Comparison of ENCODE assay signal across 8 cellular contexts in genomic region chr4:1167244-1167949, GRCh38. TPM values are rescaled to one million over a fixed set of nuclear protein-coding genes. Genes with fewer than 3 reads are reported as not detected.
A peak's percentile ranks its signal among the peaks of the same experiment; 100 is the strongest.
DNase-seq lines count a peak whose midpoint lies in the region; ATAC-seq and TF ChIP-seq lines count a peak whose summit lies in the region.

No MANE protein-coding gene starts in this region.

- no peaks in the 10 kb centered on the region for H3K9me3 ChIP-seq in hepatocyte (ENCODE audit: low read depth)

- peak overlapping the region; percentile 90 for H3K4me2 ChIP-seq in hepatocyte

- peaks cover 25% of the 10 kb centered on the region for H3K27me3 ChIP-seq in hepatocyte

- H3K4me3 ChIP-seq in hepatocyte, result no peak overlapping the region

- WGBS in hepatocyte (ENCODE audit: low lambda C conversion rate, missing lambda C conversion rate), result 15% methylated on average over 51 of the region's 51 CpGs

- H2AFZ ChIP-seq in hepatocyte, result peak overlapping the region; percentile 74

- TF ChIP-seq CTCF in GM12872 (IDR thresholded peaks at IDR 0.05; ENCODE audit: insufficient read depth, low read depth, low read length), result peak; percentile 95
- peak; percentile 85 for TF ChIP-seq CTCF in hepatocyte (IDR thresholded peaks at IDR 0.05; ENCODE audit: poor library complexity)

- DNase-seq in NCI-H1436 (lab: John Stamatoyannopoulos, UW) (peak; percentile 89), T-helper 1 cell (peak; percentile 74 to 91 (median 81)), amniotic stem cell (lab: John Stamatoyannopoulos, UW) (peak; percentile 55), hepatocyte (ENCODE audit: low spot score) (peak; percentile 91), retina (peak; percentile 93), middle frontal gyrus (ENCODE audit: extremely low spot score, low spot score) (no peak)

- H3K27ac ChIP-seq in hepatocyte, result no peak overlapping the region

- H3K4me1 ChIP-seq in hepatocyte (ENCODE audit: insufficient read depth), result peaks cover 19% of the 10 kb centered on the region

- H3K36me3 ChIP-seq in hepatocyte (replicated peaks; ENCODE audit: insufficient read depth, low read depth), result no peaks in the 10 kb centered on the region

- no peaks in the 10 kb centered on the region for H3K9me2 ChIP-seq in hepatocyte (replicated peaks; ENCODE audit: insufficient read depth)

- H3K79me2 ChIP-seq in hepatocyte, result peaks cover 12% of the 10 kb centered on the region

- peaks cover 8% of the 10 kb centered on the region for H4K20me1 ChIP-seq in hepatocyte (ENCODE audit: insufficient read depth, poor library complexity, severe bottlenecking)

- ATAC-seq in HG02642 (IDR thresholded peaks at IDR 0.05; ENCODE audit: poor library complexity, unreplicated experiment), result peak; percentile 80

RNA-seq across cellular contexts. Expression of gene SPON2, which starts 5.0 kb away (rescaled TPM):
- total RNA-seq in hepatocyte, result 308 and 403 TPM in 2 replicates
- 1,210 and 1,380 TPM in 2 replicates for polyA plus RNA-seq in hepatocyte

RNA-seq across cellular contexts. Expression of gene RNF212, which starts 54.0 kb away (rescaled TPM):
- 3.0 and 10.4 TPM in 2 replicates for total RNA-seq in hepatocyte
- polyA plus RNA-seq in hepatocyte, result 8.4 and 12.0 TPM in 2 replicates
